In the genomic region with DNA sequence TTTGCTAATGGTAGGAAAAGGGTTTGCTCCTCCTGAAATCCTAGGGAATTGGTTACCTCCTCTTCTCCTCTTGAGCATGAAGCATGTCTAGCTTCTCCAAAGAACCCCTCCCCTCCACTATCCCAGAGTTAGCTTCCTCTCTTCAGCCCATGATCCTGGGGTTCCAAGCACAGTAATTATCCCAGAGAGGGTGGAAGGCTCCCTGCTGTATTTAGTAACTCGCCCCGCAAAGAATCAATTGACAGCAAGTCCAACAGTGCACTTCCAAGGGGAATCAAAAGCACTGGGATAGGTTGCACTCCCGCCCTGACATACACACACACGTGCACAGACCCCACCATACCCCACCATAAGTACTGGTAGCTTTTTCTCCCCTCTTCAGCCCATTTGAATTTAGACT, we compare ENCODE assay signal across 19 cellular contexts. TPM values are rescaled to one million over a fixed set of nuclear protein-coding genes. Genes with fewer than 3 reads are reported as not detected.
A peak's percentile ranks its signal among the peaks of the same experiment; 100 is the strongest.
DNase-seq lines count a peak whose midpoint lies in the region; TF ChIP-seq lines count a peak whose summit lies in the region.
"Had no signal": no experiment of that assay in that cellular context is flagged by ENCODE, and none has a peak within 500 bp of the region (broad histone marks: within the 10 kb centered on the region; RNA-seq: fewer than 3 reads in every experiment).

No MANE protein-coding gene starts in this region.

- H3K36me3 ChIP-seq in esophagus squamous epithelium: no peaks in the 10 kb centered on the region
- H3K36me3 ChIP-seq: BLaER1, HAP-1 had no signal

- TF ChIP-seq POLR2A in esophagus squamous epithelium (IDR thresholded peaks at IDR 0.05): no peak

- H3K4me1 Mint-ChIP-seq in CD14-positive monocyte (peaks cover 92% of the 10 kb centered on the region), osteocyte (ENCODE audit: unreplicated experiment) (no peaks in the 10 kb centered on the region)
- H3K4me1 Mint-ChIP-seq in dendritic cell treated with granulocyte-macrophage colony-stimulating factor and Interleukin-4, amounts not matched to agents 40 ng/mL and 50 ng/mL, for 4 days (ENCODE audit: low read depth): peaks cover 89% of the 10 kb centered on the region

- peaks cover 0 to 2% (median 0%) of the 10 kb centered on the region in 3 donors for H3K9me3 ChIP-seq in esophagus squamous epithelium
- H3K9me3 ChIP-seq: HAP-1 had no signal

- peaks cover 18 to 83% (median 29%) of the 10 kb centered on the region in 3 donors for H3K4me1 ChIP-seq in esophagus squamous epithelium
- H3K4me1 ChIP-seq: HAP-1 had no signal

- H3K4me3 ChIP-seq in esophagus squamous epithelium: no peak overlapping the region
- H3K4me3 ChIP-seq: BLaER1, GM12878, HAP-1 had no signal

- TF ChIP-seq CTCF in CD14-positive monocyte (IDR thresholded peaks at IDR 0.05) (no peak), esophagus squamous epithelium (IDR thresholded peaks at IDR 0.05) (no peak), osteocyte (IDR thresholded peaks at IDR 0.05) (no peak)

- H3K27me3 Mint-ChIP-seq in CD14-positive monocyte (ENCODE audit: low read depth in 3 of 3) (no peaks in the 10 kb centered on the region), osteocyte (ENCODE audit: unreplicated experiment) (peaks cover 2% of the 10 kb centered on the region)
- H3K27me3 Mint-ChIP-seq in dendritic cell treated with granulocyte-macrophage colony-stimulating factor and Interleukin-4, amounts not matched to agents 40 ng/mL and 50 ng/mL, for 4 days: no peaks in the 10 kb centered on the region

- H3K36me3 Mint-ChIP-seq in CD14-positive monocyte: peaks cover 6 to 19% of the 10 kb centered on the region in 2 donors
- H3K36me3 Mint-ChIP-seq in dendritic cell treated with granulocyte-macrophage colony-stimulating factor and Interleukin-4, amounts not matched to agents 40 ng/mL and 50 ng/mL, for 4 days (ENCODE audit: low read depth): no peaks in the 10 kb centered on the region
- H3K36me3 Mint-ChIP-seq in osteocyte (ENCODE audit: unreplicated experiment): no peaks in the 10 kb centered on the region

- H3K9me3 Mint-ChIP-seq in CD14-positive monocyte: peaks cover 0 to 8% (median 2%) of the 10 kb centered on the region in 7 donors
- H3K9me3 Mint-ChIP-seq in dendritic cell treated with granulocyte-macrophage colony-stimulating factor and Interleukin-4, amounts not matched to agents 40 ng/mL and 50 ng/mL, for 4 days: peaks cover 6% of the 10 kb centered on the region
- H3K9me3 Mint-ChIP-seq in osteocyte (ENCODE audit: unreplicated experiment): peaks cover 4% of the 10 kb centered on the region
- H3K9me3 Mint-ChIP-seq: CD4-positive, alpha-beta T cell had no signal

- WGBS in esophagus squamous epithelium, 2 donors: 65 to 76% methylated on average over 4 of the region's 4 CpGs

- H3K4me3 Mint-ChIP-seq in CD14-positive monocyte: peak overlapping the region in 1 of 2 donors; percentile 35
- H3K4me3 Mint-ChIP-seq in dendritic cell treated with granulocyte-macrophage colony-stimulating factor and Interleukin-4, amounts not matched to agents 40 ng/mL and 50 ng/mL, for 4 days: no peak overlapping the region
- H3K4me3 Mint-ChIP-seq in osteocyte (ENCODE audit: unreplicated experiment): no peak overlapping the region
- H3K4me3 Mint-ChIP-seq: CD4-positive, alpha-beta T cell had no signal

- H3K27me3 ChIP-seq in esophagus squamous epithelium: peaks cover 0 to 6% (median 0%) of the 10 kb centered on the region in 4 donors
- H3K27me3 ChIP-seq: BLaER1 had no signal

- peak overlapping the region; percentile 97 to 99 (median 99) for H3K27ac Mint-ChIP-seq in CD14-positive monocyte
- H3K27ac Mint-ChIP-seq in dendritic cell treated with granulocyte-macrophage colony-stimulating factor and Interleukin-4, amounts not matched to agents 40 ng/mL and 50 ng/mL, for 4 days: peak overlapping the region; percentile 91
- H3K27ac Mint-ChIP-seq in osteocyte (ENCODE audit: unreplicated experiment): no peak overlapping the region
- H3K27ac Mint-ChIP-seq: CD4-positive, alpha-beta T cell had no signal

- intact Hi-C loops in CD14-positive monocyte (cut with micrococcal nuclease) (no loop called here), esophagus squamous epithelium (cut with DNase I) (no loop called here)
- intact Hi-C loops in dendritic cell treated with granulocyte-macrophage colony-stimulating factor and Interleukin-4, amounts not matched to agents 40 ng/mL and 50 ng/mL, for 4 days (cut with micrococcal nuclease): loop anchor here (2.0 kb wide), 1 partner anchor 29 kb away; no protein-coding TSS in a partner anchor

- peak overlapping the region; percentile 65 to 90 (median 88) for H3K27ac ChIP-seq in esophagus squamous epithelium
- H3K27ac ChIP-seq: BLaER1 had no signal

- no peak for DNase-seq in CD14-positive monocyte (ENCODE audit: low spot score)
- DNase-seq in esophagus squamous epithelium (lab: John Stamatoyannopoulos, UW): no peak
- peak; percentile 48 for DNase-seq in osteocyte (ENCODE audit: extremely low spot score, unreplicated experiment)
- DNase-seq in NCI-H2029 (lab: John Stamatoyannopoulos, UW): no peak
- DNase-seq in T1000 (lab: John Stamatoyannopoulos, UW): no peak
- no peak for DNase-seq in NCI-H82 treated with DMSO at 0.1 percent for 48 hours (lab: John Stamatoyannopoulos, UW; ENCODE audit: unreplicated experiment)
- DNase-seq in cerebellar cortex (ENCODE audit: low spot score): no peak
- DNase-seq: 8988T; AML-193; Calu3; CD4-positive, alpha-beta T cell; DMS79; GOT3 had no signal

RNA-seq across cellular contexts. Expression of gene S100A8, which starts 3.1 kb away (rescaled TPM):
- polyA plus RNA-seq in CD14-positive monocyte: over 10,000 TPM; 27,689 to 30,135 TPM
- total RNA-seq in esophagus squamous epithelium (over 10,000 TPM in 3 of 4 donors, 1,000 to 10,000 TPM in 1; 4,308 to 17,245 (median 15,998) TPM), osteocyte (not detected in 2 replicates)
- total RNA-seq: Calu3, G401, GM12878, HT1080 had no signal

RNA-seq across cellular contexts. Expression of gene S100A12, which starts 12.4 kb away (rescaled TPM):
- 1,000 to 10,000 TPM; 2,543 to 2,834 TPM for polyA plus RNA-seq in CD14-positive monocyte
- total RNA-seq in esophagus squamous epithelium (100 to 1,000 TPM in 1 of 4 donors, 10 to 100 TPM in 3; 16.2 to 154 (median 49.0) TPM), osteocyte (not detected in 2 replicates)
- total RNA-seq: Calu3, G401, GM12878, HT1080 had no signal
- polyA plus RNA-seq: GM12878 had no signal

RNA-seq across cellular contexts. Expression of gene S100A7A, which starts 28.5 kb away (rescaled TPM):
- polyA plus RNA-seq in CD14-positive monocyte: not detected
- total RNA-seq in esophagus squamous epithelium (10 to 100 TPM in 1 of 4 donors, 1 to 10 TPM in 2, not detected in 1; 6.7 to 72.9 (median 8.1) TPM), osteocyte (not detected in 2 replicates)
- total RNA-seq: Calu3; CD4-positive, alpha-beta T cell; G401; GM12878; HT1080 had no signal
- polyA plus RNA-seq: GM12878 had no signal

RNA-seq across cellular contexts. Expression of gene S100A9, which starts 30.1 kb away (rescaled TPM):
- over 10,000 TPM; 40,800 to 43,602 TPM for polyA plus RNA-seq in CD14-positive monocyte
- total RNA-seq in esophagus squamous epithelium: over 10,000 TPM; 15,145 to 90,256 (median 57,331) TPM
- total RNA-seq in osteocyte: not detected in 2 replicates
- total RNA-seq: HT1080 had no signal

RNA-seq across cellular contexts. Expression of gene PGLYRP4, which starts 39.1 kb away (rescaled TPM):
- polyA plus RNA-seq in CD14-positive monocyte: not detected
- total RNA-seq in esophagus squamous epithelium: 10 to 100 TPM in 1 of 4 donors, 1 to 10 TPM in 3; 4.2 to 15.1 (median 6.9) TPM
- total RNA-seq in osteocyte: not detected in 2 replicates
- total RNA-seq: CD4-positive, alpha-beta T cell; G401; HT1080 had no signal

Comparison
In these comparisons a context has a peak if more than half of its experiments do, and no peak if none do; other contexts are left out.
1. RNA of gene S100A8, which starts 3.1 kb away (total RNA-seq): 4,308 to 17,245 TPM in esophagus squamous epithelium; not detected in osteocyte; every median in the first group is over 1,000 times any median in the second.
2. RNA of gene S100A12, which starts 12.4 kb away (total RNA-seq): 16.2 to 154 TPM in esophagus squamous epithelium; not detected in osteocyte; every median in the first group is over 10 times any median in the second.